In genomic region chr11:8676458-8676857, GRCh38 we compare ENCODE assay signal across 28 cellular contexts.
"Had no signal": no experiment of that assay in that cellular context is flagged by ENCODE, and none has a peak within 500 bp of the region (broad histone marks: within the 10 kb centered on the region; RNA-seq: fewer than 3 reads in every experiment).

No MANE protein-coding gene starts in this region.

- FAIRE-seq: endometrium, frontal cortex had no signal

- H3K27me3 ChIP-seq: ascending aorta, breast epithelium, cardiac muscle cell, colonic mucosa had no signal

- H3K4me3 Mint-ChIP-seq: activated CD4-positive, alpha-beta memory T cell treated with anti-CD3 and anti-CD28 coated beads, Interleukin-2, amount 10 ng/mL, durations not matched to agents 7 days and 5 days; activated CD4-positive, alpha-beta T cell treated with anti-CD3 and anti-CD28 coated beads, Interleukin-2, amount 10 ng/mL, durations not matched to agents 7 days and 5 days; activated naive CD4-positive, alpha-beta T cell treated with anti-CD3 and anti-CD28 coated beads, Interleukin-2, amount 10 ng/mL, durations not matched to agents 7 days and 5 days; activated naive CD8-positive, alpha-beta T cell treated with anti-CD3 and anti-CD28 coated beads, Interleukin-2, amount 10 ng/mL, durations not matched to agents 7 days and 5 days; activated T-cell treated with anti-CD3 and anti-CD28 coated beads, Interleukin-2, amount 50 U/mL, for 24 hours; activated T-cell treated with anti-CD3 and anti-CD28 coated beads, Interleukin-2, amount 50 U/mL, for 72 hours; brain had no signal

- H3K4me3 ChIP-seq: ascending aorta, breast epithelium, cardiac muscle cell, colonic mucosa had no signal

- H3K9me3 ChIP-seq: ascending aorta, breast epithelium, colonic mucosa had no signal

- H3K27me3 Mint-ChIP-seq: activated CD4-positive, alpha-beta memory T cell treated with anti-CD3 and anti-CD28 coated beads, Interleukin-2, amount 10 ng/mL, durations not matched to agents 7 days and 5 days; activated CD4-positive, alpha-beta T cell treated with anti-CD3 and anti-CD28 coated beads, Interleukin-2, amount 10 ng/mL, durations not matched to agents 7 days and 5 days; activated naive CD4-positive, alpha-beta T cell treated with anti-CD3 and anti-CD28 coated beads, Interleukin-2, amount 10 ng/mL, durations not matched to agents 7 days and 5 days; activated naive CD8-positive, alpha-beta T cell treated with anti-CD3 and anti-CD28 coated beads, Interleukin-2, amount 10 ng/mL, durations not matched to agents 7 days and 5 days; activated T-cell treated with anti-CD3 and anti-CD28 coated beads, Interleukin-2, amount 50 U/mL, for 24 hours had no signal

- H3K36me3 ChIP-seq: breast epithelium, colonic mucosa had no signal

- DNase-seq: activated CD4-positive, alpha-beta memory T cell treated with anti-CD3 and anti-CD28 coated beads, Interleukin-2, amount 10 ng/mL, durations not matched to agents 7 days and 5 days; activated CD4-positive, alpha-beta T cell treated with anti-CD3 and anti-CD28 coated beads for 1 hour; activated CD4-positive, alpha-beta T cell treated with anti-CD3 and anti-CD28 coated beads for 4 hours; activated CD4-positive, alpha-beta T cell treated with anti-CD3 and anti-CD28 coated beads, Interleukin-2, amount 10 ng/mL, durations not matched to agents 7 days and 5 days; activated CD4-positive, alpha-beta T cell treated with anti-CD3 and anti-CD28 coated beads, Interleukin-2, amount 50 U/mL, for 4 hours; activated CD8-positive, alpha-beta memory T cell treated with anti-CD3 and anti-CD28 coated beads, Interleukin-2, amount 50 U/mL, for 48 hours; activated gamma-delta T cell; activated naive CD4-positive, alpha-beta T cell; activated naive CD4-positive, alpha-beta T cell treated with anti-CD3 and anti-CD28 coated beads, Interleukin-2, amount 10 ng/mL, durations not matched to agents 7 days and 5 days; activated naive CD8-positive, alpha-beta T cell treated with anti-CD3 and anti-CD28 coated beads, Interleukin-2, amount 10 ng/mL, durations not matched to agents 7 days and 5 days; activated T-cell treated with anti-CD3 and anti-CD28 coated beads for 4 hours; activated T-cell treated with anti-CD3 and anti-CD28 coated beads, Interleukin-2, amount 50 U/mL, for 24 hours; activated T-cell treated with anti-CD3 and anti-CD28 coated beads, Interleukin-2, amount 50 U/mL, for 72 hours; central memory CD4-positive, alpha-beta T cell; cerebellar nuclear complex; colonic mucosa; effector CD8-positive, alpha-beta T cell; foreskin fibroblast; head of caudate nucleus; T-helper 2 cell had no signal

- H3K27ac ChIP-seq: ascending aorta, breast epithelium, cardiac muscle cell, colonic mucosa had no signal

- H3K27ac Mint-ChIP-seq: activated CD4-positive, alpha-beta memory T cell treated with anti-CD3 and anti-CD28 coated beads, Interleukin-2, amount 10 ng/mL, durations not matched to agents 7 days and 5 days; activated CD4-positive, alpha-beta T cell treated with anti-CD3 and anti-CD28 coated beads, Interleukin-2, amount 10 ng/mL, durations not matched to agents 7 days and 5 days; activated naive CD4-positive, alpha-beta T cell treated with anti-CD3 and anti-CD28 coated beads, Interleukin-2, amount 10 ng/mL, durations not matched to agents 7 days and 5 days; activated naive CD4-positive, alpha-beta T cell treated with anti-CD3 and anti-CD28 coated beads, Interleukin-2, amount 50 U/mL, for 72 hours; activated naive CD8-positive, alpha-beta T cell treated with anti-CD3 and anti-CD28 coated beads, Interleukin-2, amount 10 ng/mL, durations not matched to agents 7 days and 5 days; activated T-cell treated with anti-CD3 and anti-CD28 coated beads, Interleukin-2, amount 50 U/mL, for 24 hours; activated T-cell treated with anti-CD3 and anti-CD28 coated beads, Interleukin-2, amount 50 U/mL, for 72 hours had no signal

- H3K4me1 ChIP-seq: colonic mucosa had no signal

- ATAC-seq: activated naive CD4-positive, alpha-beta T cell treated with anti-CD3 and anti-CD28 coated beads, Interleukin-2, amount 50 U/mL, for 72 hours; activated T-cell treated with anti-CD3 and anti-CD28 coated beads, Interleukin-2, amount 50 U/mL, for 72 hours; esophagus mucosa had no signal

- H3K9me3 Mint-ChIP-seq: activated CD4-positive, alpha-beta memory T cell treated with anti-CD3 and anti-CD28 coated beads, Interleukin-2, amount 10 ng/mL, durations not matched to agents 7 days and 5 days; activated CD4-positive, alpha-beta T cell treated with anti-CD3 and anti-CD28 coated beads, Interleukin-2, amount 10 ng/mL, durations not matched to agents 7 days and 5 days; activated naive CD4-positive, alpha-beta T cell treated with anti-CD3 and anti-CD28 coated beads, Interleukin-2, amount 10 ng/mL, durations not matched to agents 7 days and 5 days; activated T-cell treated with anti-CD3 and anti-CD28 coated beads, Interleukin-2, amount 50 U/mL, for 24 hours had no signal
